10 cellular contexts compared by ENCODE assay signal in the genomic region with DNA sequence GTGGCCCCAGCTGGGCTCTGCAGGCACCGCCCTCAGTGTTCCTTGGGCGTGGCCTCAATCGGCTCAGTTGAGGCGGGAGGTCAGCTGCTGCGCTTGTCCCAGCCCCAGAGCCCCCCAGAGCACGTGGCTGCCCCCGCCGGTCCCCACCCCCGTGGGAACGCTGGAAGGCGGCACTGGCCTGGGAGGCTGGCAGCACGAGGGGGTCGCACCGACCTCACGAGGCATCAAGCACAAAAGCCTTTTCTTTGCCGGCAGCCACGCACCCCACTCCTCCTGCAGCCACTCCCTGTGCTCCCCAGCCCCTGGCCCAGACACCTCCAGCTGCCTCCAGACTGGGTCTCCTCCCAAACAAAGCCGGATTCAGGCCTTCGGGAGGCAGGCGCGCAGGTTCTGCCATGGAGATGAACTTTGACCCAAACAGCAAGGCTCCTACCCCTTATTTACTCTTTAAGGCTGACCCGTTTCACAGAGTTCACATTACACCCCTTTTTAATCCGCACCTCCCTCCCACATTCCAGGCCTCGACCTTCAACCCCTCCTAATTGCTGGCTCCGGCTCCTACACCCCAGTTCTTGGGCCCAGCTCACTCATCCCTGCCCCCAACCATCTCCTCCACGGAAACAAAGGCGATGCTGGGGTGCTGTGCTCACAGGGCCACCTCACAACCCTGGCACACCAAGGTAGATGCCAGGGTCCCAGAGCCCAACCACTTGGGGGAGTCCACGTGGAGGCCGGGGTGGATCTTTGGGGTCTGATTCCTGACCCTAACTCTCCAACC.
A peak's percentile ranks its signal among the peaks of the same experiment; 100 is the strongest.
DNase-seq lines count a peak whose midpoint lies in the region; ATAC-seq, FAIRE-seq and TF ChIP-seq lines count a peak whose summit lies in the region.
"Had no signal": no experiment of that assay in that cellular context is flagged by ENCODE, and none has a peak within 500 bp of the region (broad histone marks: within the 10 kb centered on the region; RNA-seq: fewer than 3 reads in every experiment).

No MANE protein-coding gene starts in this region.

- no peaks in the 10 kb centered on the region for H3K9me3 ChIP-seq in adrenal gland (replicated peaks in 1 of 3)
- no peaks in the 10 kb centered on the region for H3K9me3 ChIP-seq in right cardiac atrium (ENCODE audit: control insufficient read depth, low read length)
- H3K9me3 ChIP-seq in pancreas: no peaks in the 10 kb centered on the region

- H3K4me3 Mint-ChIP-seq in stimulated activated naive B cell treated with anti-CD40 and anti-IgM and Interleukin-4, amounts not matched to agents 10 μg/mL and 1 μg/mL and 100 μg/mL, for 72 hours: no peak overlapping the region
- H3K4me3 Mint-ChIP-seq: activated naive CD4-positive, alpha-beta T cell treated with anti-CD3 and anti-CD28 coated beads, Interleukin-2, amount 10 ng/mL, durations not matched to agents 7 days and 5 days had no signal

- H3K27ac ChIP-seq in adrenal gland (peak overlapping the region in 4 of 5 donors; percentile 24 to 92 (median 80)), right cardiac atrium (ENCODE audit: low read length) (peak overlapping the region; percentile 2), pancreas (peak overlapping the region; percentile 19 to 72 (median 52))
- H3K27ac ChIP-seq: C4-2B had no signal

- peaks cover 35 to 86% of the 10 kb centered on the region in 2 donors for H3K4me1 ChIP-seq in adrenal gland (replicated peaks in 1 of 2)
- peaks cover 14% of the 10 kb centered on the region for H3K4me1 ChIP-seq in right cardiac atrium (ENCODE audit: control insufficient read depth, insufficient read depth, low read length)
- H3K4me1 ChIP-seq in pancreas: peaks cover 46 to 51% (median 47%) of the 10 kb centered on the region in 3 donors

- TF ChIP-seq CTCF in adrenal gland (IDR thresholded peaks at IDR 0.05): no peak
- no peak for TF ChIP-seq CTCF in pancreas (IDR thresholded peaks at IDR 0.05)

- WGBS in adrenal gland, 4 donors: 37 to 53% (median 44%) methylated on average over 17 to 29 of the region's 29 CpGs
- WGBS in right cardiac atrium: 51% methylated on average over 29 of the region's 29 CpGs
- 21 to 30% methylated on average over 29 of the region's 29 CpGs for WGBS in pancreas, 2 donors

- peaks cover 1 to 4% of the 10 kb centered on the region in 2 donors for H3K36me3 Mint-ChIP-seq in stimulated activated naive B cell treated with anti-CD40 and anti-IgM and Interleukin-4, amounts not matched to agents 10 μg/mL and 1 μg/mL and 100 μg/mL, for 72 hours
- H3K36me3 Mint-ChIP-seq: activated naive CD4-positive, alpha-beta T cell treated with anti-CD3 and anti-CD28 coated beads, Interleukin-2, amount 10 ng/mL, durations not matched to agents 7 days and 5 days had no signal

- no peak for TF ChIP-seq POLR2A in adrenal gland (IDR thresholded peaks at IDR 0.05)

- no peaks in the 10 kb centered on the region for H3K27me3 ChIP-seq in adrenal gland
- no peaks in the 10 kb centered on the region for H3K27me3 ChIP-seq in right cardiac atrium (ENCODE audit: control insufficient read depth, insufficient read depth)
- H3K27me3 ChIP-seq in pancreas: no peaks in the 10 kb centered on the region

- peak; percentile 40 for DNase-seq in Ammon's horn (ENCODE audit: low spot score)
- DNase-seq in adrenal gland: no peak
- peak in 1 of 3 donors; percentile 55 for DNase-seq in right cardiac atrium
- DNase-seq in pancreas: peak; percentile 14 to 73 (median 36)
- no peak for DNase-seq in stimulated activated naive B cell treated with anti-CD40 and anti-IgM and Interleukin-4, amounts not matched to agents 10 μg/mL and 1 μg/mL and 100 μg/mL, for 72 hours
- no peak for DNase-seq in EL
- DNase-seq in SHP77 treated with DMSO at 0.1 percent for 48 hours (lab: John Stamatoyannopoulos, UW): no peak
- no peak for DNase-seq in activated CD4-positive, CD25-positive, alpha-beta regulatory T cell (lab: John Stamatoyannopoulos, UW)
- DNase-seq: activated naive CD4-positive, alpha-beta T cell treated with anti-CD3 and anti-CD28 coated beads, Interleukin-2, amount 10 ng/mL, durations not matched to agents 7 days and 5 days had no signal

- intact Hi-C loops in adrenal gland (cut with DNase I) (no loop called here), right cardiac atrium (cut with DNase I) (no loop called here), pancreas (cut with DNase I) (no loop called here)

- ATAC-seq in right cardiac atrium: no peak
- no peak for ATAC-seq in pancreas
- ATAC-seq in stimulated activated naive B cell treated with anti-CD40 and anti-IgM and Interleukin-4, amounts not matched to agents 10 μg/mL and 1 μg/mL and 100 μg/mL, for 72 hours (replicated peaks): no peak

- FAIRE-seq in pancreas (lab: Jason Lieb, UNC): no peak

- peak overlapping the region in 1 of 4 donors; percentile 41 for H3K4me3 ChIP-seq in adrenal gland
- no peak overlapping the region for H3K4me3 ChIP-seq in right cardiac atrium (ENCODE audit: low read length)
- H3K4me3 ChIP-seq in pancreas: peak overlapping the region in 1 of 4 donors; percentile 17

- H3K4me1 Mint-ChIP-seq in stimulated activated naive B cell treated with anti-CD40 and anti-IgM and Interleukin-4, amounts not matched to agents 10 μg/mL and 1 μg/mL and 100 μg/mL, for 72 hours: peaks cover 12 to 29% of the 10 kb centered on the region in 2 donors

- H3K27me3 Mint-ChIP-seq in stimulated activated naive B cell treated with anti-CD40 and anti-IgM and Interleukin-4, amounts not matched to agents 10 μg/mL and 1 μg/mL and 100 μg/mL, for 72 hours: peaks cover 0 to 16% of the 10 kb centered on the region in 2 donors
- H3K27me3 Mint-ChIP-seq: activated naive CD4-positive, alpha-beta T cell treated with anti-CD3 and anti-CD28 coated beads, Interleukin-2, amount 10 ng/mL, durations not matched to agents 7 days and 5 days had no signal

- H3K27ac Mint-ChIP-seq in stimulated activated naive B cell treated with anti-CD40 and anti-IgM and Interleukin-4, amounts not matched to agents 10 μg/mL and 1 μg/mL and 100 μg/mL, for 72 hours: no peak overlapping the region
- H3K27ac Mint-ChIP-seq: activated naive CD4-positive, alpha-beta T cell treated with anti-CD3 and anti-CD28 coated beads, Interleukin-2, amount 10 ng/mL, durations not matched to agents 7 days and 5 days had no signal

- no peaks in the 10 kb centered on the region for H3K9me3 Mint-ChIP-seq in stimulated activated naive B cell treated with anti-CD40 and anti-IgM and Interleukin-4, amounts not matched to agents 10 μg/mL and 1 μg/mL and 100 μg/mL, for 72 hours
- H3K9me3 Mint-ChIP-seq: activated naive CD4-positive, alpha-beta T cell treated with anti-CD3 and anti-CD28 coated beads, Interleukin-2, amount 10 ng/mL, durations not matched to agents 7 days and 5 days had no signal

- H3K36me3 ChIP-seq in adrenal gland (replicated peaks in 1 of 2) (peaks cover 0 to 10% of the 10 kb centered on the region in 2 donors), pancreas (peaks cover 0 to 7% (median 0%) of the 10 kb centered on the region in 3 donors)

Comparison
In these comparisons a context has a peak if more than half of its experiments do, and no peak if none do; other contexts are left out.
1. DNase-seq: peak in Ammon's horn (single experiment) and pancreas (6 of 6); none in adrenal gland (0 of 7), stimulated activated naive B cell treated with anti-CD40 and anti-IgM and Interleukin-4, amounts not matched to agents 10 μg/mL and 1 μg/mL and 100 μg/mL, for 72 hours (single experiment), EL (single experiment), SHP77 treated with DMSO at 0.1 percent for 48 hours (single experiment) and activated CD4-positive, CD25-positive, alpha-beta regulatory T cell (0 of 4).
2. H3K27ac ChIP-seq: peak in every context shown above with its lines; median percentile 80 in adrenal gland; 52 in pancreas; 2 in right cardiac atrium.